ENCODE assay signal across 1 cellular context in the genomic region with DNA sequence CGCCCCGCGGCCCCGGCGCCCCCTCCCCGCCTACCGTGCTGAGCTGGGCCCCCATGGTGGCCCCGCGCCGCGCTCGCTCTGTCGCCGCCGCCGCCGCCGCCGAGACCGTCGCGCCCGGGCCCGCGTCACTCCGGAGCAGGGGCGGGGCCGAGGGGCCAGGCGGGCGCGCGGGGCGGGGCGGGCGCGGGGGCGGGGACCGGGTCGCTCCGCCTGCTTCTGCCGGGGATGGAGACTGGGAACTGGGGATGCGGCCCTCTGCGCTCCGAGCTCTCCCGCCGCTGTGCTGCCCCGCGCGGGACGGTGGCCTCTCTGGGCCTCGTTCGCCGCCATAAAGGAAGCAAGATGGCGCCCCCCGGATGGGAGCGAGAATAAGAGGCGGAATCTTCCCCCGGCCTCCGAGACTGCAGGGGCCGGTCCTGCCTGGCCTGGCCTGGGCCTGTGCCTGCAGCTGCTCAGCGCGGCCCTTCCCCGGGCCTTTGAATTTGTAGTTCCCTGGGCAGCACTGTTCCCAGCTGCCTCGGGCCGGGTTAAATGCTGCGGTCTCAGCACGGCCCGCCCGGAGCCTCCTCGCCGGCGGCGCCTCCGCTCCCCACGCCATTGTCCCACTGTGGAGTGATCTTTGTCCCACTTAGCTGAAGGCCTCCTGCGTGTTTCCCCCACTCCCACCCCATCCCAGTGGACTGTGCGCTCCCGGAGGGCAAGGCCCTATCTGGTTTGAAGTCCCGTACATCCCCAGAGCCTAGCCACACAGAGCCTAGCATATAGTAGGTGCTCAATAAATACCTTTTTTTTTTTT.
TF ChIP-seq lines count a peak whose summit lies in the region.

TSS of gene CYB5R3 (minus strand) at position 132 of the 796 bp plus-strand sequence. CDS start at position 55, 77 bp downstream.

TF ChIP-seq in GM23338, 12 proteins besides CTCF, POLR2A, EP300 and RAD21 (continued from another document):
- no peak for TF ChIP-seq REST (IDR thresholded peaks at IDR 0.05; ENCODE audit: unreplicated experiment)
- no peak for TF ChIP-seq NANOG (IDR thresholded peaks at IDR 0.05; ENCODE audit: borderline replicate concordance)
- TF ChIP-seq ZNF462 (CRISPR knock-in tag; IDR thresholded peaks at IDR 0.05), result no peak
- 0 out of 2 replicates have a peak, but pooled peaks have one; percentile 11 for TF ChIP-seq ZNF114 (CRISPR knock-in tag; IDR thresholded peaks at IDR 0.05)
- TF ChIP-seq STAT1 (IDR thresholded peaks at IDR 0.05; ENCODE audit: unreplicated experiment), result no peak
- no peak for TF ChIP-seq ETS1 (IDR thresholded peaks at IDR 0.05)
